18 cellular contexts compared by ENCODE assay signal in genomic region chr5:72034710-72035109, GRCh38.
"Had no signal": no experiment of that assay in that cellular context is flagged by ENCODE, and none has a peak within 500 bp of the region (broad histone marks: within the 10 kb centered on the region; RNA-seq: fewer than 3 reads in every experiment).

No MANE protein-coding gene starts in this region.

- H3K9ac ChIP-seq: parathyroid adenoma had no signal

- H3K4me3 ChIP-seq: sigmoid colon, stomach had no signal

- H3K27ac ChIP-seq: epithelial cell of prostate, neutrophil, parathyroid adenoma, sigmoid colon, stomach had no signal

- H2AFZ ChIP-seq: parathyroid adenoma had no signal

- H3K4me1 Mint-ChIP-seq: activated CD4-positive, alpha-beta T cell treated with anti-CD3 and anti-CD28 coated beads for 36 hours; activated CD8-positive, alpha-beta memory T cell treated with anti-CD3 and anti-CD28 coated beads, Interleukin-2, amount 10 ng/mL, durations not matched to agents 7 days and 5 days; stimulated activated effector memory CD8-positive, alpha-beta T cell treated with anti-CD3 and anti-CD28 coated beads, Interleukin-12 subunit alpha, Interleukin-12 subunit beta, amount 100 ng/mL, for 72 hours had no signal

- H3K36me3 Mint-ChIP-seq: activated CD4-positive, alpha-beta memory T cell treated with anti-CD3 and anti-CD28 coated beads for 36 hours; activated CD8-positive, alpha-beta memory T cell treated with anti-CD3 and anti-CD28 coated beads, Interleukin-2, amount 10 ng/mL, durations not matched to agents 7 days and 5 days; activated naive CD8-positive, alpha-beta T cell; stimulated activated effector memory CD8-positive, alpha-beta T cell treated with anti-CD3 and anti-CD28 coated beads, Interleukin-12 subunit alpha, Interleukin-12 subunit beta, amount 100 ng/mL, for 72 hours; type B pancreatic cell had no signal

- FAIRE-seq: islet of Langerhans, TTC549 had no signal

- ATAC-seq: activated CD4-positive, alpha-beta T cell treated with anti-CD3 and anti-CD28 coated beads for 36 hours; activated CD8-positive, alpha-beta memory T cell treated with anti-CD3 and anti-CD28 coated beads, Interleukin-2, amount 10 ng/mL, durations not matched to agents 7 days and 5 days; stimulated activated effector memory CD8-positive, alpha-beta T cell treated with anti-CD3 and anti-CD28 coated beads, Interleukin-12 subunit alpha, Interleukin-12 subunit beta, amount 100 ng/mL, for 72 hours had no signal

- DNase-seq: activated CD4-positive, alpha-beta memory T cell treated with anti-CD3 and anti-CD28 coated beads for 36 hours; activated CD4-positive, alpha-beta T cell treated with anti-CD3 and anti-CD28 coated beads for 36 hours; activated CD8-positive, alpha-beta memory T cell treated with anti-CD3 and anti-CD28 coated beads, Interleukin-2, amount 10 ng/mL, durations not matched to agents 7 days and 5 days; amniotic stem cell; foreskin fibroblast; hippocampal formation; sigmoid colon; stimulated activated CD4-positive, alpha-beta T cell treated with anti-CD3 and anti-CD28 coated beads, Interleukin-4, amount 100 ng/mL, for 24 hours; stomach had no signal

- H3K79me2 ChIP-seq: parathyroid adenoma had no signal

- H3K4me3 Mint-ChIP-seq: activated CD4-positive, alpha-beta memory T cell treated with anti-CD3 and anti-CD28 coated beads for 36 hours; activated CD4-positive, alpha-beta T cell treated with anti-CD3 and anti-CD28 coated beads for 36 hours; activated CD8-positive, alpha-beta memory T cell treated with anti-CD3 and anti-CD28 coated beads, Interleukin-2, amount 10 ng/mL, durations not matched to agents 7 days and 5 days; activated naive CD8-positive, alpha-beta T cell; stimulated activated effector memory CD8-positive, alpha-beta T cell treated with anti-CD3 and anti-CD28 coated beads, Interleukin-12 subunit alpha, Interleukin-12 subunit beta, amount 100 ng/mL, for 72 hours; T-helper 2 cell treated with Interferon-gamma antibody and Interleukin-4, amounts not matched to agents 5 μg/mL and 100 μg/mL, for 36 hours; type B pancreatic cell had no signal

- H3K27ac Mint-ChIP-seq: activated CD4-positive, alpha-beta memory T cell treated with anti-CD3 and anti-CD28 coated beads for 36 hours; activated CD4-positive, alpha-beta T cell treated with anti-CD3 and anti-CD28 coated beads for 36 hours; activated CD8-positive, alpha-beta memory T cell treated with anti-CD3 and anti-CD28 coated beads, Interleukin-2, amount 10 ng/mL, durations not matched to agents 7 days and 5 days; activated naive CD8-positive, alpha-beta T cell; stimulated activated effector memory CD8-positive, alpha-beta T cell treated with anti-CD3 and anti-CD28 coated beads, Interleukin-12 subunit alpha, Interleukin-12 subunit beta, amount 100 ng/mL, for 72 hours; T-helper 2 cell treated with Interferon-gamma antibody and Interleukin-4, amounts not matched to agents 5 μg/mL and 100 μg/mL, for 36 hours; type B pancreatic cell had no signal

- H3K9me3 ChIP-seq: neutrophil, sigmoid colon, stomach had no signal

- H3K9me3 Mint-ChIP-seq: activated CD4-positive, alpha-beta memory T cell treated with anti-CD3 and anti-CD28 coated beads for 36 hours; T-helper 2 cell treated with Interferon-gamma antibody and Interleukin-4, amounts not matched to agents 5 μg/mL and 100 μg/mL, for 36 hours; type B pancreatic cell had no signal

- H3K4me1 ChIP-seq: parathyroid adenoma, sigmoid colon, stomach had no signal

- H3K27me3 ChIP-seq: neutrophil, sigmoid colon had no signal

- H3K36me3 ChIP-seq: neutrophil, sigmoid colon, stomach had no signal
